Comparison of ENCODE assay signal across 24 cellular contexts in genomic region chr2:26945991-26946750, GRCh38.
"Had no signal": no experiment of that assay in that cellular context is flagged by ENCODE, and none has a peak within 500 bp of the region (broad histone marks: within the 10 kb centered on the region; RNA-seq: fewer than 3 reads in every experiment).

No MANE protein-coding gene starts in this region.

- H3K4me3 Mint-ChIP-seq: activated naive CD4-positive, alpha-beta T cell treated with anti-CD3 and anti-CD28 coated beads for 36 hours; activated naive CD8-positive, alpha-beta T cell treated with anti-CD3 and anti-CD28 coated beads for 36 hours; activated T-cell treated with anti-CD3 and anti-CD28 coated beads, Interleukin-2, amount 50 U/mL, for 72 hours; naive thymus-derived CD4-positive, alpha-beta T cell; T-helper 1 cell treated with Interleukin-12 subunit alpha and Interleukin-12 subunit beta and Interleukin-4 antibody, amounts not matched to agents 30 μg/mL and 1 μg/mL, for 36 hours; type B pancreatic cell had no signal

- H3K36me3 Mint-ChIP-seq: activated naive CD8-positive, alpha-beta T cell treated with anti-CD3 and anti-CD28 coated beads for 36 hours; naive thymus-derived CD4-positive, alpha-beta T cell had no signal

- H3K9me3 Mint-ChIP-seq: activated naive CD4-positive, alpha-beta T cell treated with anti-CD3 and anti-CD28 coated beads for 36 hours; activated naive CD8-positive, alpha-beta T cell treated with anti-CD3 and anti-CD28 coated beads for 36 hours; activated T-cell treated with anti-CD3 and anti-CD28 coated beads, Interleukin-2, amount 50 U/mL, for 72 hours; naive thymus-derived CD4-positive, alpha-beta T cell; T-helper 1 cell treated with Interleukin-12 subunit alpha and Interleukin-12 subunit beta and Interleukin-4 antibody, amounts not matched to agents 30 μg/mL and 1 μg/mL, for 36 hours; type B pancreatic cell had no signal

- H3K27ac Mint-ChIP-seq: activated naive CD4-positive, alpha-beta T cell treated with anti-CD3 and anti-CD28 coated beads for 36 hours; activated naive CD8-positive, alpha-beta T cell treated with anti-CD3 and anti-CD28 coated beads for 36 hours; activated T-cell treated with anti-CD3 and anti-CD28 coated beads, Interleukin-2, amount 50 U/mL, for 72 hours; naive thymus-derived CD4-positive, alpha-beta T cell; T-helper 1 cell treated with Interleukin-12 subunit alpha and Interleukin-12 subunit beta and Interleukin-4 antibody, amounts not matched to agents 30 μg/mL and 1 μg/mL, for 36 hours; type B pancreatic cell had no signal

- DNase-seq: activated CD4-positive, alpha-beta T cell treated with anti-CD3 and anti-CD28 coated beads for 4 hours; activated CD4-positive, alpha-beta T cell treated with anti-CD3 and anti-CD28 coated beads, Interleukin-2, amount 50 U/mL, for 4 hours; activated naive CD4-positive, alpha-beta T cell treated with anti-CD3 and anti-CD28 coated beads for 36 hours; activated naive CD8-positive, alpha-beta T cell treated with anti-CD3 and anti-CD28 coated beads for 36 hours; activated T-cell treated with anti-CD3 and anti-CD28 coated beads for 4 hours; activated T-cell treated with anti-CD3 and anti-CD28 coated beads, Interleukin-2, amount 50 U/mL, for 72 hours; adrenal gland; brain microvascular endothelial cell; dermis blood vessel endothelial cell; effector CD8-positive, alpha-beta T cell; glutamatergic neuron; left ventricle myocardium inferior; naive thymus-derived CD4-positive, alpha-beta T cell; right cardiac atrium; stimulated activated CD4-positive, alpha-beta T cell treated with anti-CD3 and anti-CD28 coated beads, Interleukin-15, amount 100 ng/mL, for 24 hours; stimulated activated CD4-positive, alpha-beta T cell treated with anti-CD3 and anti-CD28 coated beads, Interleukin-2, amount 100 ng/mL, for 24 hours; stimulated activated naive CD4-positive, alpha-beta T cell; SW 1271; T-helper 9 cell; uterus had no signal

- H3K36me3 ChIP-seq: adrenal gland, ascending aorta, brain microvascular endothelial cell, left ventricle myocardium inferior, uterus had no signal

- H3K9me3 ChIP-seq: adrenal gland, ascending aorta, left ventricle myocardium inferior, uterus had no signal

- H3K4me1 ChIP-seq: adrenal gland, ascending aorta, uterus had no signal

- ATAC-seq: activated T-cell treated with anti-CD3 and anti-CD28 coated beads, Interleukin-2, amount 50 U/mL, for 72 hours; naive thymus-derived CD4-positive, alpha-beta T cell had no signal

- H3K27me3 ChIP-seq: ascending aorta, uterus had no signal

- H3K4me3 ChIP-seq: adrenal gland, ascending aorta, left ventricle myocardium inferior, uterus had no signal

- H3K27ac ChIP-seq: adrenal gland, ascending aorta, brain microvascular endothelial cell, left ventricle myocardium inferior, uterus, VCaP had no signal
